In genomic region chr2:212330263-212330662, GRCh38 we compare ENCODE assay signal across 16 cellular contexts.
DNase-seq lines count a peak whose midpoint lies in the region; ATAC-seq, FAIRE-seq and TF ChIP-seq lines count a peak whose summit lies in the region.
"Had no signal": no experiment of that assay in that cellular context is flagged by ENCODE, and none has a peak within 500 bp of the region (broad histone marks: within the 10 kb centered on the region; RNA-seq: fewer than 3 reads in every experiment).

No MANE protein-coding gene starts in this region.

- no peak for ATAC-seq in GM18861 (IDR thresholded peaks at IDR 0.05; ENCODE audit: unreplicated experiment)
- ATAC-seq: activated CD8-positive, alpha-beta T cell treated with anti-CD3 and anti-CD28 coated beads for 36 hours; left colon; stimulated activated memory B cell treated with anti-CD40 and anti-IgM and Interleukin-4, amounts not matched to agents 10 μg/mL and 1 μg/mL and 100 μg/mL, for 72 hours had no signal

- peak; percentile 1 for DNase-seq in GM23248
- peak; percentile 8 to 66 for DNase-seq in ascending aorta (ENCODE audit: low spot score in 2 of 2)
- DNase-seq in kidney, result peak; percentile 26
- peak; percentile 64 for DNase-seq in renal cortical epithelial cell (ENCODE audit: low read depth)
- DNase-seq in trophoblast cell, result no peak
- no peak for DNase-seq in Peyer's patch
- no peak for DNase-seq in GM20000 (ENCODE audit: low spot score)
- DNase-seq: activated CD8-positive, alpha-beta T cell treated with anti-CD3 and anti-CD28 coated beads for 36 hours; colonic mucosa; erythroblast; HFFc6; IMR-90; left colon; NCI-H1048 had no signal

- H3K36me3 ChIP-seq in GM23248 (ENCODE audit: low read depth) (no peaks in the 10 kb centered on the region), ascending aorta (no peaks in the 10 kb centered on the region), kidney (ENCODE audit: control insufficient read depth in 1 of 2, insufficient read depth in 2 of 2, low read length in 2 of 2) (no peaks in the 10 kb centered on the region), trophoblast cell (ENCODE audit: control insufficient read depth in 1 of 2, insufficient read depth in 2 of 2, low read length in 2 of 2) (no peaks in the 10 kb centered on the region), Peyer's patch (no peaks in the 10 kb centered on the region)
- H3K36me3 ChIP-seq: colonic mucosa had no signal

- H3K4me3 ChIP-seq in GM23248, result no peak overlapping the region
- peak overlapping the region in 1 of 2 donors; percentile 2 for H3K4me3 ChIP-seq in ascending aorta
- no peak overlapping the region for H3K4me3 ChIP-seq in kidney (ENCODE audit: low read length in 2 of 2)
- no peak overlapping the region for H3K4me3 ChIP-seq in trophoblast cell (ENCODE audit: low read depth, low read length)
- no peak overlapping the region for H3K4me3 ChIP-seq in Peyer's patch
- H3K4me3 ChIP-seq: colonic mucosa had no signal

- intact Hi-C loops in ascending aorta (cut with DNase I), result no loop called here
- intact Hi-C loops in kidney (cut with DNase I), result no loop called here

- 29 to 35% methylated on average over 4 of the region's 4 CpGs for WGBS in GM23248 (ENCODE audit: low coverage in 1 of 2, low lambda C conversion rate in 2 of 2, missing lambda C conversion rate in 2 of 2), 2 experiments
- WGBS in trophoblast cell (ENCODE audit: extremely low coverage, insufficient coverage, insufficient read length), result no CpG with 5 or more reads among the region's 4 CpGs

- FAIRE-seq in kidney (lab: Jason Lieb, UNC), result no peak

- no peak for TF ChIP-seq CTCF in ascending aorta (IDR thresholded peaks at IDR 0.05)
- no peak for TF ChIP-seq CTCF in kidney (IDR thresholded peaks at IDR 0.05; ENCODE audit: borderline replicate concordance, extremely low read depth, insufficient read depth)
- TF ChIP-seq CTCF in Peyer's patch (IDR thresholded peaks at IDR 0.05), result no peak
- TF ChIP-seq CTCF in GM20000 (IDR thresholded peaks at IDR 0.05; ENCODE audit: extremely low read depth, missing control alignments), result no peak

- H3F3A ChIP-seq in GM23248 (ENCODE audit: insufficient read depth), result no peaks in the 10 kb centered on the region

- no peaks in the 10 kb centered on the region for H3K4me1 ChIP-seq in GM23248 (ENCODE audit: insufficient read depth)
- H3K4me1 ChIP-seq in ascending aorta, result peaks cover 0 to 12% of the 10 kb centered on the region in 2 donors
- peaks cover 0 to 6% of the 10 kb centered on the region in 2 donors for H3K4me1 ChIP-seq in kidney (ENCODE audit: control insufficient read depth in 1 of 2, insufficient read depth in 1 of 2, low read depth in 1 of 2, low read length in 2 of 2)
- no peaks in the 10 kb centered on the region for H3K4me1 ChIP-seq in trophoblast cell (ENCODE audit: control insufficient read depth in 1 of 2, insufficient read depth in 2 of 2, low read length in 2 of 2)
- H3K4me1 ChIP-seq in Peyer's patch, result no peaks in the 10 kb centered on the region
- H3K4me1 ChIP-seq: colonic mucosa had no signal

- H3K27me3 ChIP-seq in GM23248 (replicated peaks; ENCODE audit: insufficient read depth) (no peaks in the 10 kb centered on the region), ascending aorta (no peaks in the 10 kb centered on the region), trophoblast cell (ENCODE audit: insufficient read depth, low read length) (no peaks in the 10 kb centered on the region), Peyer's patch (no peaks in the 10 kb centered on the region)
- H3K27me3 ChIP-seq: colonic mucosa had no signal

- H2BK5ac ChIP-seq in trophoblast cell (ENCODE audit: low read depth, low read length, poor library complexity), result no peak overlapping the region

- H4K12ac ChIP-seq in trophoblast cell (ENCODE audit: low read depth, low read length), result no peak overlapping the region

- H3K23ac ChIP-seq in trophoblast cell (ENCODE audit: low read length), result no peak overlapping the region

- H3K79me1 ChIP-seq in trophoblast cell (ENCODE audit: low read length), result no peaks in the 10 kb centered on the region

- H3K14ac ChIP-seq in trophoblast cell (ENCODE audit: low read length), result no peak overlapping the region

- H2AK5ac ChIP-seq in trophoblast cell (ENCODE audit: low read length), result no peak overlapping the region

- H3K27ac ChIP-seq in GM23248 (no peak overlapping the region), ascending aorta (peak overlapping the region in 1 of 2 donors; percentile 21), kidney (ENCODE audit: low read depth in 2 of 2, low read length in 2 of 2) (no peak overlapping the region), trophoblast cell (ENCODE audit: low read depth, low read length) (no peak overlapping the region), Peyer's patch (no peak overlapping the region)
- H3K27ac ChIP-seq: colonic mucosa had no signal

- H3K4ac ChIP-seq in trophoblast cell (ENCODE audit: low read depth, low read length), result no peak overlapping the region

- H3K18ac ChIP-seq in trophoblast cell (ENCODE audit: low read length), result no peak overlapping the region

- no peak overlapping the region for H4K8ac ChIP-seq in trophoblast cell (ENCODE audit: low read depth, low read length)

- no peaks in the 10 kb centered on the region for H3K9me3 ChIP-seq in GM23248 (ENCODE audit: low read depth)
- no peaks in the 10 kb centered on the region for H3K9me3 ChIP-seq in ascending aorta
- no peaks in the 10 kb centered on the region for H3K9me3 ChIP-seq in kidney (ENCODE audit: control insufficient read depth in 1 of 2, low read length in 2 of 2)
- no peaks in the 10 kb centered on the region for H3K9me3 ChIP-seq in trophoblast cell (ENCODE audit: insufficient read depth, low read depth, low read length)
- no peaks in the 10 kb centered on the region for H3K9me3 ChIP-seq in Peyer's patch
- H3K9me3 ChIP-seq: colonic mucosa had no signal

- no peaks in the 10 kb centered on the region for H3K79me2 ChIP-seq in GM23248 (ENCODE audit: insufficient read depth)
- H3K79me2 ChIP-seq in trophoblast cell (ENCODE audit: control insufficient read depth, insufficient read depth, low read length, poor library complexity), result no peaks in the 10 kb centered on the region

- TF ChIP-seq POLR2A in Peyer's patch (IDR thresholded peaks at IDR 0.05), result no peak

- H3K4me2 ChIP-seq in GM23248 (ENCODE audit: unreplicated experiment) (no peak overlapping the region), trophoblast cell (ENCODE audit: low read length) (no peak overlapping the region)

- H2BK120ac ChIP-seq in trophoblast cell (ENCODE audit: insufficient read depth, low read length, poor library complexity), result no peak overlapping the region

- no peaks in the 10 kb centered on the region for H4K20me1 ChIP-seq in GM23248 (ENCODE audit: insufficient read depth)

- H3K9me2 ChIP-seq in GM23248 (ENCODE audit: insufficient read depth), result no peaks in the 10 kb centered on the region

- no peak overlapping the region for H2BK12ac ChIP-seq in trophoblast cell (ENCODE audit: low read length)

- in situ Hi-C loops in GM23248 (cut with MboI), result no loop called here

- H2AFZ ChIP-seq in GM23248 (no peak overlapping the region), trophoblast cell (ENCODE audit: insufficient read depth, low read length, poor library complexity) (no peak overlapping the region)

- no peak overlapping the region for H3K9ac ChIP-seq in GM23248
- H3K9ac ChIP-seq in kidney (ENCODE audit: low read length in 2 of 2), result no peak overlapping the region
- H3K9ac ChIP-seq in trophoblast cell (ENCODE audit: low read length), result no peak overlapping the region

- no peak overlapping the region for H4K91ac ChIP-seq in trophoblast cell (ENCODE audit: low read depth, low read length)

Comparison
In these comparisons a context has a peak if more than half of its experiments do, and no peak if none do; other contexts are left out.
1. DNase-seq: peak in GM23248 (single experiment), ascending aorta (2 of 2), kidney (single experiment) and renal cortical epithelial cell (single experiment); none in trophoblast cell (0 of 2), Peyer's patch (0 of 3) and GM20000 (single experiment).